Comparison of ENCODE assay signal across 8 cellular contexts in genomic region chr6:37483917-37484785, GRCh38. TPM values are rescaled to one million over a fixed set of nuclear protein-coding genes. Genes with fewer than 3 reads are reported as not detected.
DNase-seq lines count a peak whose midpoint lies in the region; ATAC-seq, FAIRE-seq and TF ChIP-seq lines count a peak whose summit lies in the region.

No MANE protein-coding gene starts in this region.

- H3K9me3 ChIP-seq in left lung = no peaks in the 10 kb centered on the region

- DNase-seq in SIG-M5 treated with dmso at 0.1 percent for 504 hours (lab: John Stamatoyannopoulos, UW; ENCODE audit: unreplicated experiment) (peak; percentile 13), SIG-M5 (lab: John Stamatoyannopoulos, UW) (no peak), MV-4-11 (lab: John Stamatoyannopoulos, UW) (peak; percentile 15), bronchial epithelial cell (ENCODE audit: low read depth) (peak; percentile 19), left lung (peak in 1 of 2 donors; percentile 86), KG1 (lab: John Stamatoyannopoulos, UW) (no peak)
- DNase-seq in activated CD4-positive, CD25-positive, alpha-beta regulatory T cell treated with anti-CD3 and anti-CD28 coated beads, Interleukin-2, amount 50 U/mL, for 72 hours = peak; percentile 75
- peak; percentile 44 for DNase-seq in stimulated activated CD8-positive, alpha-beta memory T cell treated with anti-CD3 and anti-CD28 coated beads, Interleukin-12 subunit alpha, Interleukin-12 subunit beta, amount 100 ng/mL, for 24 hours (ENCODE audit: extremely low read depth)

- no peak for FAIRE-seq in bronchial epithelial cell (lab: Jason Lieb, UNC)

- H3K27me3 ChIP-seq in bronchial epithelial cell (ENCODE audit: control insufficient read depth, insufficient read depth, low read length) (no peaks in the 10 kb centered on the region), left lung (no peaks in the 10 kb centered on the region)

- TF ChIP-seq CTCF in bronchial epithelial cell (IDR thresholded peaks at IDR 0.05; ENCODE audit: insufficient read depth, low read length, severe bottlenecking) (peak; percentile 94), left lung (IDR thresholded peaks at IDR 0.05) (peak; percentile 56 to 69)

- peak; percentile 83 for ATAC-seq in left lung

- intact Hi-C loops in left lung (cut with DNase I) = no loop called here

- H3K27ac ChIP-seq in left lung = no peak overlapping the region

- H3K36me3 ChIP-seq in bronchial epithelial cell (ENCODE audit: control insufficient read depth, insufficient read depth, low read length) (peaks cover 18% of the 10 kb centered on the region), left lung (peaks cover 0 to 51% of the 10 kb centered on the region in 2 donors)

- no peaks in the 10 kb centered on the region for H3K4me1 ChIP-seq in left lung

- H3K4me3 ChIP-seq in bronchial epithelial cell (ENCODE audit: low read depth, low read length) = no peak overlapping the region
- H3K4me3 ChIP-seq in left lung = no peak overlapping the region

RNA-seq across cellular contexts. Expression of gene CCDC167, which starts 15.5 kb away (rescaled TPM):
- 26.0 and 29.7 TPM in 2 replicates for total RNA-seq in bronchial epithelial cell
- 10 to 100 TPM; 18.2 to 21.5 TPM for total RNA-seq in left lung

RNA-seq across cellular contexts. Expression of gene CMTR1, which starts 51.1 kb away (rescaled TPM):
- total RNA-seq in bronchial epithelial cell = 15.8 and 22.1 TPM in 2 replicates
- 10 to 100 TPM; 36.1 to 36.7 TPM for total RNA-seq in left lung

Comparison
In these comparisons a context has a peak if more than half of its experiments do, and no peak if none do; other contexts are left out.
1. DNase-seq: peak in SIG-M5 treated with dmso at 0.1 percent for 504 hours (single experiment), MV-4-11 (single experiment), activated CD4-positive, CD25-positive, alpha-beta regulatory T cell treated with anti-CD3 and anti-CD28 coated beads, Interleukin-2, amount 50 U/mL, for 72 hours (single experiment), bronchial epithelial cell (single experiment) and stimulated activated CD8-positive, alpha-beta memory T cell treated with anti-CD3 and anti-CD28 coated beads, Interleukin-12 subunit alpha, Interleukin-12 subunit beta, amount 100 ng/mL, for 24 hours (single experiment); none in SIG-M5 (single experiment) and KG1 (single experiment).